ENCODE assay signal across 20 cellular contexts in genomic region chr6:149063443-149063842, GRCh38.
"Had no signal": no experiment of that assay in that cellular context is flagged by ENCODE, and none has a peak within 500 bp of the region (broad histone marks: within the 10 kb centered on the region; RNA-seq: fewer than 3 reads in every experiment).

No MANE protein-coding gene starts in this region.

- DNase-seq: activated CD4-positive, alpha-beta T cell treated with anti-CD3 and anti-CD28 coated beads for 4 hours; activated CD8-positive, alpha-beta memory T cell treated with anti-CD3 and anti-CD28 coated beads, Interleukin-2, amount 50 U/mL, for 48 hours; activated naive CD4-positive, alpha-beta T cell; activated naive CD8-positive, alpha-beta T cell treated with anti-CD3 and anti-CD28 coated beads, Interleukin-2, amount 10 ng/mL, durations not matched to agents 7 days and 5 days; activated T-cell treated with anti-CD3 and anti-CD28 coated beads, Interleukin-2, amount 50 U/mL, for 72 hours; anterior cingulate cortex; dorsolateral prefrontal cortex; endodermal cell; gastrocnemius medialis; right cardiac atrium; small intestine; stimulated activated CD4-positive, alpha-beta T cell treated with anti-CD3 and anti-CD28 coated beads, Interleukin-4, amount 100 ng/mL, for 4 hours; stimulated activated CD8-positive, alpha-beta memory T cell treated with anti-CD3 and anti-CD28 coated beads, Interleukin-4, amount 100 ng/mL, for 48 hours; stomach; testis had no signal

- H3K4me1 ChIP-seq: gastrocnemius medialis, testis had no signal

- H3K27ac Mint-ChIP-seq: activated naive CD8-positive, alpha-beta T cell treated with anti-CD3 and anti-CD28 coated beads, Interleukin-2, amount 10 ng/mL, durations not matched to agents 7 days and 5 days; activated T-cell treated with anti-CD3 and anti-CD28 coated beads, Interleukin-2, amount 50 U/mL, for 72 hours; endodermal cell; WTC11 had no signal

- H3K27me3 Mint-ChIP-seq: activated naive CD8-positive, alpha-beta T cell treated with anti-CD3 and anti-CD28 coated beads, Interleukin-2, amount 10 ng/mL, durations not matched to agents 7 days and 5 days had no signal

- H3K36me3 ChIP-seq: gastrocnemius medialis, heart left ventricle, prostate gland, stomach had no signal

- H3K27ac ChIP-seq: dorsolateral prefrontal cortex, gastrocnemius medialis, prostate gland, stomach, testis had no signal

- H3K27me3 ChIP-seq: dorsolateral prefrontal cortex, gastrocnemius medialis, heart left ventricle, stomach, testis had no signal

- H3K4me3 Mint-ChIP-seq: activated naive CD8-positive, alpha-beta T cell treated with anti-CD3 and anti-CD28 coated beads, Interleukin-2, amount 10 ng/mL, durations not matched to agents 7 days and 5 days; activated T-cell treated with anti-CD3 and anti-CD28 coated beads, Interleukin-2, amount 50 U/mL, for 72 hours; endodermal cell; neural crest cell; T-helper 1 cell treated with Interleukin-12 subunit alpha and Interleukin-12 subunit beta and Interleukin-4 antibody, amounts not matched to agents 30 μg/mL and 1 μg/mL, for 36 hours; WTC11 had no signal

- H3K36me3 Mint-ChIP-seq: WTC11 had no signal

- H3K9me3 Mint-ChIP-seq: activated T-cell treated with anti-CD3 and anti-CD28 coated beads, Interleukin-2, amount 50 U/mL, for 72 hours; endodermal cell; neural crest cell; T-helper 1 cell treated with Interleukin-12 subunit alpha and Interleukin-12 subunit beta and Interleukin-4 antibody, amounts not matched to agents 30 μg/mL and 1 μg/mL, for 36 hours; WTC11 had no signal

- H3K4me3 ChIP-seq: dorsolateral prefrontal cortex, gastrocnemius medialis, heart left ventricle, prostate gland, stomach, testis had no signal

- H3K9me3 ChIP-seq: gastrocnemius medialis, heart left ventricle, prostate gland, stomach, testis had no signal
